In the genomic region with DNA sequence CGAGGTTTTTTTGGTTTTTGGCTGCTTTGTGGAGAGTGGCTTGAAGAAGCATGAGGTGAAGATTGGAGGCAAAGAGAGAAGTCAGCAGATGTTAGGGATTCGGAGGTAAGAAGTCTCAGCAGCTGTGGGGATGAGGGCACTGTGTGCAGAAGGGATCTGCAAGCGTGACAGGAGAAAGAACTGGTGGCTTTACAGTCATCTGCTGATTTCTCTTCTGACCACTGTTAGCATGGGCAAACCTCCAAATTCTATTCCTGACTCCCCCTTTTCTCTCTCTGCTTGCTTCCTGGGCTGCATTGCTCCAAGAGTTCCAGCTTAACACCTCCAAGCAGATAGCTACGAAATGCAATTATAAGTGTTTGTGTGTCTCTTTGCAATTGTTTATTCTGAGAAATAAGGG, we compare ENCODE assay signal across 16 cellular contexts.
DNase-seq lines count a peak whose midpoint lies in the region; ATAC-seq and TF ChIP-seq lines count a peak whose summit lies in the region.
"Had no signal": no experiment of that assay in that cellular context is flagged by ENCODE, and none has a peak within 500 bp of the region (broad histone marks: within the 10 kb centered on the region; RNA-seq: fewer than 3 reads in every experiment).

No MANE protein-coding gene starts in this region.

- no peak overlapping the region for H3K4me2 ChIP-seq in IMR-90 (ENCODE audit: low read depth, low read length)

- TF ChIP-seq POLR2A in IMR-90 (IDR thresholded peaks at IDR 0.05; ENCODE audit: low read depth, low read length) (no peak), stomach (IDR thresholded peaks at IDR 0.05) (no peak)

- H3K4me1 ChIP-seq in IMR-90 (ENCODE audit: control insufficient read depth, insufficient read depth, low read length), result peaks cover 5% of the 10 kb centered on the region
- no peaks in the 10 kb centered on the region for H3K4me1 ChIP-seq in stomach
- H3K4me1 ChIP-seq: Peyer's patch had no signal

- H3K9me1 ChIP-seq in IMR-90 (ENCODE audit: insufficient read depth, low read length), result peaks cover 5% of the 10 kb centered on the region; the same call in 1 of the 2 replicates

- 67% methylated on average over 1 of the region's 4 CpGs; no CpG with 5 or more reads in 1 of the 2 experiments for WGBS in IMR-90 (ENCODE audit: extremely low coverage in 2 of 2, insufficient read length in 1 of 2), 2 experiments
- 75 to 92% (median 87%) methylated on average over 4 of the region's 4 CpGs for WGBS in stomach, 5 donors

- H3K14ac ChIP-seq in IMR-90 (replicated peaks; ENCODE audit: low read depth, low read length), result no peak overlapping the region

- no peak overlapping the region for H3K9ac ChIP-seq in IMR-90 (ENCODE audit: low read depth, low read length)

- no peak overlapping the region for H2AK5ac ChIP-seq in IMR-90 (ENCODE audit: low read depth, low read length)

- H4K8ac ChIP-seq in IMR-90 (ENCODE audit: low read depth in 2 of 2, low read length in 2 of 2), result no peak overlapping the region

- CTCF ChIA-PET in IMR-90 (lab: Yijun Ruan, JAX), result interaction anchor here (1.5 kb wide), 1 partner anchor 8 kb away, joined by 3 read pairs; no protein-coding TSS in a partner anchor

- ATAC-seq in IMR-90 (ENCODE audit: low read depth), result no peak
- ATAC-seq: T-helper 17 cell had no signal

- H3K18ac ChIP-seq in IMR-90 (ENCODE audit: low read depth, low read length), result no peak overlapping the region

- no peak for TF ChIP-seq RAD21 in IMR-90 (IDR thresholded peaks at IDR 0.05; ENCODE audit: low read length)

- H3K9me3 ChIP-seq in IMR-90 (ENCODE audit: control insufficient read depth, insufficient read depth, low read length), result no peaks in the 10 kb centered on the region
- no peaks in the 10 kb centered on the region for H3K9me3 ChIP-seq in stomach
- H3K9me3 ChIP-seq: Peyer's patch had no signal

- H3K27me3 ChIP-seq in IMR-90 (ENCODE audit: control insufficient read depth, insufficient read depth, low read length), result no peaks in the 10 kb centered on the region
- no peaks in the 10 kb centered on the region for H3K27me3 ChIP-seq in stomach
- H3K27me3 ChIP-seq: Peyer's patch had no signal

- H3K4ac ChIP-seq in IMR-90 (ENCODE audit: low read depth, low read length), result no peak overlapping the region

- H2AK9ac ChIP-seq in IMR-90 (replicated peaks; ENCODE audit: low read depth, low read length, poor library complexity), result no peak overlapping the region

- no peak overlapping the region for H2BK20ac ChIP-seq in IMR-90 (ENCODE audit: low read depth, low read length)

- in situ Hi-C loops in IMR-90 (cut with MboI; ENCODE audit: low sequenced_read_pairs), result no loop called here

- H2BK5ac ChIP-seq in IMR-90 (ENCODE audit: low read depth, low read length, poor library complexity, severe bottlenecking), result no peak overlapping the region

- H3K27ac ChIP-seq in IMR-90 (ENCODE audit: insufficient read depth, low read length) (no peak overlapping the region), stomach (no peak overlapping the region)
- H3K27ac ChIP-seq: Peyer's patch had no signal

- H3K36me3 ChIP-seq in IMR-90 (ENCODE audit: control insufficient read depth, insufficient read depth, low read length) (peaks cover 3% of the 10 kb centered on the region; the same call in 1 of the 2 replicates), stomach (peaks cover 0 to 67% (median 39%) of the 10 kb centered on the region in 4 donors)
- H3K36me3 ChIP-seq: Peyer's patch had no signal

- no peak overlapping the region for H2BK15ac ChIP-seq in IMR-90 (ENCODE audit: low read depth, low read length)

- intact Hi-C loops in IMR-90 (cut with micrococcal nuclease) (no loop called here), stomach (cut with DNase I; ENCODE audit: low total_unique reads) (no loop called here)

- H3K4me3 ChIP-seq in IMR-90 (ENCODE audit: insufficient read depth, low read depth, low read length) (no peak overlapping the region), stomach (no peak overlapping the region)
- H3K4me3 ChIP-seq: Peyer's patch had no signal

- dilution Hi-C loops in IMR-90 (cut with HindIII; ENCODE audit: low sequenced_read_pairs, unreplicated experiment), result no loop called here

- H2BK120ac ChIP-seq in IMR-90 (ENCODE audit: low read depth, low read length), result no peak overlapping the region

- H4K91ac ChIP-seq in IMR-90 (ENCODE audit: insufficient read depth, low read depth, low read length), result no peak overlapping the region

- H3K79me1 ChIP-seq in IMR-90 (ENCODE audit: low read depth in 1 of 2, low read length in 2 of 2), result 0 out of 4 replicates have a peak, but pooled peaks cover 0 to 2% of the 10 kb centered on the region in 2 experiments

- no peak for TF ChIP-seq EP300 in stomach (IDR thresholded peaks at IDR 0.05)

- no peak overlapping the region for H4K5ac ChIP-seq in IMR-90 (ENCODE audit: low read depth, low read length)

- TF ChIP-seq CTCF in IMR-90 (conservative IDR thresholded peaks at IDR 0.05; ENCODE audit: low read depth, low read length), result no peak
- no peak for TF ChIP-seq CTCF in stomach (IDR thresholded peaks at IDR 0.05)

- H2AFZ ChIP-seq in IMR-90 (replicated peaks; ENCODE audit: low read length, poor library complexity), result no peak overlapping the region

- POLR2A ChIA-PET in IMR-90 (lab: Charles Lee; ENCODE audit: unreplicated experiment), result no interaction called here

- BruUV-seq in IMR-90 (replicated peaks; lab: Mats Ljungman, UMichigan), result no TSS peak

- no peak overlapping the region for H3K56ac ChIP-seq in IMR-90 (ENCODE audit: extremely low read depth, insufficient read depth, low read length)

- no peaks in the 10 kb centered on the region for H4K20me1 ChIP-seq in IMR-90 (ENCODE audit: insufficient read depth, low read length)

- DNase-seq in A172 (ENCODE audit: low spot score) (peak; percentile 6), EH (ENCODE audit: low read depth) (peak; percentile 36), IMR-90 (peak; percentile 13), cerebellar cortex (ENCODE audit: low spot score) (peak; percentile 36), stomach (no peak), T-helper 9 cell (no peak), GM03348 (ENCODE audit: low spot score) (no peak), foreskin melanocyte (no peak)
- DNase-seq: AML-193, GF-D8, NCI-H1105 treated with DMSO at 0.1 percent for 48 hours, NCI-H1694, NCI-H2107, NCI-H510A, Peyer's patch, T-helper 17 cell had no signal

- H3K23ac ChIP-seq in IMR-90 (ENCODE audit: low read depth, low read length), result no peak overlapping the region

TF ChIP-seq in IMR-90, 13 proteins besides CTCF, POLR2A, EP300 and RAD21:
- no peak for TF ChIP-seq MAFK (IDR thresholded peaks at IDR 0.05; ENCODE audit: low read depth, low read length)
- TF ChIP-seq, protein P1, sequence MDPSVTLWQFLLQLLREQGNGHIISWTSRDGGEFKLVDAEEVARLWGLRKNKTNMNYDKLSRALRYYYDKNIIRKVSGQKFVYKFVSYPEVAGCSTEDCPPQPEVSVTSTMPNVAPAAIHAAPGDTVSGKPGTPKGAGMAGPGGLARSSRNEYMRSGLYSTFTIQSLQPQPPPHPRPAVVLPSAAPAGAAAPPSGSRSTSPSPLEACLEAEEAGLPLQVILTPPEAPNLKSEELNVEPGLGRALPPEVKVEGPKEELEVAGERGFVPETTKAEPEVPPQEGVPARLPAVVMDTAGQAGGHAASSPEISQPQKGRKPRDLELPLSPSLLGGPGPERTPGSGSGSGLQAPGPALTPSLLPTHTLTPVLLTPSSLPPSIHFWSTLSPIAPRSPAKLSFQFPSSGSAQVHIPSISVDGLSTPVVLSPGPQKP (IDR thresholded peaks at IDR 0.05; ENCODE audit: borderline replicate concordance, low read depth, low read length), result no peak
- no peak for TF ChIP-seq SMC3 (IDR thresholded peaks at IDR 0.05; ENCODE audit: low read depth, low read length)
- TF ChIP-seq, protein P2, sequence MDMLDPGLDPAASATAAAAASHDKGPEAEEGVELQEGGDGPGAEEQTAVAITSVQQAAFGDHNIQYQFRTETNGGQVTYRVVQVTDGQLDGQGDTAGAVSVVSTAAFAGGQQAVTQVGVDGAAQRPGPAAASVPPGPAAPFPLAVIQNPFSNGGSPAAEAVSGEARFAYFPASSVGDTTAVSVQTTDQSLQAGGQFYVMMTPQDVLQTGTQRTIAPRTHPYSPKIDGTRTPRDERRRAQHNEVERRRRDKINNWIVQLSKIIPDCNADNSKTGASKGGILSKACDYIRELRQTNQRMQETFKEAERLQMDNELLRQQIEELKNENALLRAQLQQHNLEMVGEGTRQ (IDR thresholded peaks at IDR 0.05; ENCODE audit: low read depth, low read length), result no peak
- TF ChIP-seq CHD1 (IDR thresholded peaks at IDR 0.05; ENCODE audit: low read depth, low read length), result no peak

Comparison
In these comparisons a context has a peak if more than half of its experiments do, and no peak if none do; other contexts are left out.
1. DNase-seq: peak in A172 (single experiment), EH (single experiment), IMR-90 (single experiment) and cerebellar cortex (single experiment); none in stomach (single experiment), T-helper 9 cell (single experiment), GM03348 (single experiment) and foreskin melanocyte (single experiment).